Comparison of ENCODE assay signal across 21 cellular contexts in genomic region chr1:233909195-233909594, GRCh38. TPM values are rescaled to one million over a fixed set of nuclear protein-coding genes. Genes with fewer than 3 reads are reported as not detected.
A peak's percentile ranks its signal among the peaks of the same experiment; 100 is the strongest.
DNase-seq lines count a peak whose midpoint lies in the region; ATAC-seq, FAIRE-seq and TF ChIP-seq lines count a peak whose summit lies in the region.
"Had no signal": no experiment of that assay in that cellular context is flagged by ENCODE, and none has a peak within 500 bp of the region (broad histone marks: within the 10 kb centered on the region; RNA-seq: fewer than 3 reads in every experiment).

No MANE protein-coding gene starts in this region.

- DNase-seq in H4 (ENCODE audit: low spot score) (peak; percentile 90), PC-9 (peak; percentile 70 to 71), bronchial epithelial cell (ENCODE audit: low read depth) (peak; percentile 78), pancreas (no peak), GM12892 (ENCODE audit: insufficient read length) (no peak), inferior parietal cortex (ENCODE audit: extremely low spot score) (no peak)
- no peak for DNase-seq in stimulated activated naive CD4-positive, alpha-beta T cell (lab: John Stamatoyannopoulos, UW)
- DNase-seq: activated CD4-positive, alpha-beta T cell treated with anti-CD3 and anti-CD28 coated beads, Interleukin-2, amount 10 ng/mL, durations not matched to agents 7 days and 5 days; activated T-cell treated with anti-CD3 and anti-CD28 coated beads, Interleukin-2, amount 50 U/mL, for 1 hour; BE2C; DMS153; effector memory CD8-positive, alpha-beta T cell; naive thymus-derived CD4-positive, alpha-beta T cell; NCI-H1092 had no signal

- H3K9me2 ChIP-seq in PC-9 (ENCODE audit: insufficient read depth), result no peaks in the 10 kb centered on the region

- TF ChIP-seq CTCF in PC-9 (conservative IDR thresholded peaks at IDR 0.05) (no peak), bronchial epithelial cell (IDR thresholded peaks at IDR 0.05; ENCODE audit: insufficient read depth, low read length, severe bottlenecking) (no peak), pancreas (IDR thresholded peaks at IDR 0.05) (no peak)

- H3K27ac ChIP-seq in PC-9 (peak overlapping the region; percentile 48), pancreas (peak overlapping the region in 1 of 4 donors; percentile 11)

- POLR2A ChIA-PET in PC-9 (lab: Charles Lee; ENCODE audit: unreplicated experiment), result interaction anchor here (0.5 to 0.7 kb wide), 3 partner anchors 174 to 314 kb away, joined by 3 to 8 read pairs (median 3); no protein-coding TSS in a partner anchor

- no peak for FAIRE-seq in bronchial epithelial cell (lab: Jason Lieb, UNC)
- no peak for FAIRE-seq in pancreas (lab: Jason Lieb, UNC)
- FAIRE-seq in GM12892 (lab: Jason Lieb, UNC), result no peak
- FAIRE-seq: H1, TTC549 had no signal

- H3K4me1 ChIP-seq in PC-9 (replicated peaks; ENCODE audit: insufficient read depth) (peaks cover 15% of the 10 kb centered on the region), pancreas (no peaks in the 10 kb centered on the region)
- H3K4me1 ChIP-seq: BE2C had no signal

- no peak overlapping the region for H3K4me3 ChIP-seq in PC-9
- no peak overlapping the region for H3K4me3 ChIP-seq in bronchial epithelial cell (ENCODE audit: low read depth, low read length)
- H3K4me3 ChIP-seq in pancreas, result no peak overlapping the region
- H3K4me3 ChIP-seq: lung had no signal

- 27 to 45% methylated on average over 1 of the region's 1 CpG for WGBS in pancreas, 2 donors

- peak overlapping the region; percentile 55; the same call in 1 of the 2 replicates for H2AFZ ChIP-seq in PC-9

- no TSS peak for BruUV-seq in PC-9 (replicated peaks; lab: Mats Ljungman, UMichigan)

- CTCF ChIA-PET in PC-9 (lab: Charles Lee), result interaction anchor here (0.5 to 1.2 kb wide), 4 partner anchors 27 to 280 kb away, joined by 3 to 5 read pairs (median 3); no protein-coding TSS in a partner anchor

- H3K27me3 ChIP-seq in PC-9 (ENCODE audit: insufficient read depth, low read depth) (no peaks in the 10 kb centered on the region), bronchial epithelial cell (ENCODE audit: control insufficient read depth, insufficient read depth, low read length) (peaks cover 1% of the 10 kb centered on the region), pancreas (peaks cover 0 to 9% (median 0%) of the 10 kb centered on the region in 4 donors)

- H3K36me3 ChIP-seq in PC-9 (ENCODE audit: low read depth), result no peaks in the 10 kb centered on the region
- no peaks in the 10 kb centered on the region for H3K36me3 ChIP-seq in bronchial epithelial cell (ENCODE audit: control insufficient read depth, insufficient read depth, low read length)
- no peaks in the 10 kb centered on the region for H3K36me3 ChIP-seq in pancreas
- H3K36me3 ChIP-seq: BE2C had no signal

- no peaks in the 10 kb centered on the region for H4K20me1 ChIP-seq in PC-9 (ENCODE audit: insufficient read depth)

- no peak for TF ChIP-seq POLR2A in GM12892 (IDR thresholded peaks at IDR 0.05; ENCODE audit: low read depth, low read length)

- no peaks in the 10 kb centered on the region for H3K79me2 ChIP-seq in PC-9 (ENCODE audit: low read depth)

- intact Hi-C loops in PC-9 (cut with micrococcal nuclease; ENCODE audit: unreplicated experiment), result loop anchor here (1.0 to 10.0 kb wide), 9 partner anchors 84 to 614 kb away; partner anchors contain the start of gene PCNX2
- intact Hi-C loops in pancreas (cut with DNase I), result no loop called here

- H3F3A ChIP-seq in PC-9 (ENCODE audit: insufficient read depth, low read depth), result peaks cover 28% of the 10 kb centered on the region; the same call in 1 of the 2 replicates

- H3K9me3 ChIP-seq in PC-9 (ENCODE audit: insufficient read depth, low read depth) (no peaks in the 10 kb centered on the region), pancreas (no peaks in the 10 kb centered on the region)
- H3K9me3 ChIP-seq: BE2C had no signal

- ATAC-seq in pancreas, result peak in 3 of 4 donors; percentile 32 to 55 (median 35)
- no peak for ATAC-seq in GM19452 (IDR thresholded peaks at IDR 0.05; ENCODE audit: unreplicated experiment)
- ATAC-seq: effector memory CD8-positive, alpha-beta T cell; naive thymus-derived CD4-positive, alpha-beta T cell had no signal

- H3K4me2 ChIP-seq in PC-9, result peak overlapping the region; percentile 22

RNA-seq across cellular contexts. Expression of gene SLC35F3, which starts 4.7 kb away (rescaled TPM):
- total RNA-seq in H4 (2014; rRNA removed; shearing (Covaris generic)), result not detected in 2 replicates
- total RNA-seq in PC-9 (2021) (6.1 and 6.4 TPM in 2 replicates), bronchial epithelial cell (0.13 and 0.79 TPM in 2 replicates), pancreas (1 to 10 TPM; 1.4 to 4.3 (median 2.5) TPM)
- 1 to 10 TPM; 1.4 to 7.1 TPM for polyA plus RNA-seq in pancreas
- polyA plus RNA-seq in GM12892 (2012; ENCODE audit: missing spikeins), result not detected
- total RNA-seq: cardiac septum, pulmonary artery endothelial cell had no signal
- polyA plus RNA-seq: IgD-negative memory B cell had no signal

Comparison
In these comparisons a context has a peak if more than half of its experiments do, and no peak if none do; other contexts are left out.
1. DNase-seq: peak in H4 (single experiment), PC-9 (2 of 2) and bronchial epithelial cell (single experiment); none in pancreas (0 of 6), GM12892 (single experiment), inferior parietal cortex (single experiment) and stimulated activated naive CD4-positive, alpha-beta T cell (0 of 6).